8 cellular contexts compared by ENCODE assay signal in the genomic region with DNA sequence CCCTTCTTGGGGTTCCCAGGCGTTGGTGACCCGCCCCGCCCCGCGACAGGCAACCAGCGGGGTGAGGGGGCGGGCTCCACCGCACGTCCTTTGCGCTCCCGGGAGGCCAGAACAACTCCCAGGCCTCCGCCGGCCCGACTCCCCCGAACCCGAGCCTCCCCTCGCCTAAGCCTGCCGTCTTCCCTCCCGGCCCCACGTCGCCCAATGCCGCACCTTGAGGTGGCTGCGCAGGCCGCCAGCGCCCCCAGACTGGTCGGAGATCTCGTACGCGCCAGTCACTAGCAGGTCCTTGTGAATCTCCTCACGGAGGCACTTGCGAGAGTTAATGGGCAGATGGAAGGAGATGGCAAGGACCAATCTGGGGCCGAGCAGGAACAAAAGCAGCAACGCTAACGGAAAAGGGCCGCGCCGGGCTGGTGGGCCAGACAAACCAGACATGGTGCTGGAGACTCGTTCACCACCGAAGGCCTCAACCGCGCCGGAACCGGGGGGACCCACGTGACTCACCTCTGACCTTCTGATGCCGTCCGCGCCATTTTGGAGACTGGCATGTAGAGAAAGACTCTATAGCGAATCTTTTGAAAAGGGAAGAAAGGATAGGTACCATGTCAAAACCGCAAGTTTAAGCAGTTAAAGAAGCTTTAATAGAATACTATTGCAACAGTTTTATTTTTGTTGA. TPM values are rescaled to one million over a fixed set of nuclear protein-coding genes. Genes with fewer than 3 reads are reported as not detected.
DNase-seq lines count a peak whose midpoint lies in the region; ATAC-seq and TF ChIP-seq lines count a peak whose summit lies in the region.

A gene (minus strand): TSS at position 471 of the 679 bp plus-strand sequence. CDS start 33 bp downstream, at position 438.

- peak; percentile 69 for TF ChIP-seq POLR2A in GM19099 (IDR thresholded peaks at IDR 0.05; ENCODE audit: extremely low read depth, insufficient read length, low read depth)

- H3K27ac Mint-ChIP-seq in endothelial cell (ENCODE audit: unreplicated experiment): peak within 1 kb of the TSS; percentile 100

- H3K9me3 Mint-ChIP-seq in endothelial cell (ENCODE audit: unreplicated experiment): no peaks in the 10 kb centered on the region

- H3K4me1 Mint-ChIP-seq in endothelial cell (ENCODE audit: unreplicated experiment): peaks cover 22% of the 10 kb centered on the region

- ATAC-seq in HG03378 (IDR thresholded peaks at IDR 0.05; ENCODE audit: unreplicated experiment): peak; percentile 71

- DNase-seq in C1 segment of cervical spinal cord (lab: John Stamatoyannopoulos, UW): peak; percentile 52 to 92 (median 89)
- DNase-seq in NCI-H82 (lab: John Stamatoyannopoulos, UW): peak; percentile 92
- DNase-seq in activated CD8-positive, alpha-beta memory T cell treated with anti-CD3 and anti-CD28 coated beads, Interleukin-2, amount 50 U/mL, for 24 hours (ENCODE audit: extremely low read depth): peak; percentile 83
- DNase-seq in endothelial cell (ENCODE audit: low spot score): peak; percentile 84
- DNase-seq in midbrain (lab: John Stamatoyannopoulos, UW): peak; percentile 98
- DNase-seq in stimulated activated CD8-positive, alpha-beta memory T cell treated with anti-CD3 and anti-CD28 coated beads, Interleukin-2, amount 100 ng/mL, for 1 hour (ENCODE audit: low read depth in 2 of 2): peak; percentile 81 to 88

- no peak for TF ChIP-seq CTCF in endothelial cell (IDR thresholded peaks at IDR 0.05; ENCODE audit: unreplicated experiment)

- no peaks in the 10 kb centered on the region for H3K36me3 Mint-ChIP-seq in endothelial cell (ENCODE audit: low read depth, unreplicated experiment)

- H3K27me3 Mint-ChIP-seq in endothelial cell (ENCODE audit: unreplicated experiment): peaks cover 11% of the 10 kb centered on the region

- H3K4me3 Mint-ChIP-seq in endothelial cell (ENCODE audit: unreplicated experiment): peak within 1 kb of the TSS; percentile 99

RNA-seq across cellular contexts. Expression of the gene that starts here (rescaled TPM):
- 312 TPM for total RNA-seq in endothelial cell (ENCODE audit: unreplicated experiment)

Comparison
In these comparisons a context has a peak if more than half of its experiments do, and no peak if none do; other contexts are left out.
1. Peak in every context shown above with its lines: DNase-seq and ATAC-seq.